Comparison of ENCODE assay signal across 5 cellular contexts in genomic region chr9:116750543-116750942, GRCh38.
"Had no signal": no experiment of that assay in that cellular context is flagged by ENCODE, and none has a peak within 500 bp of the region (broad histone marks: within the 10 kb centered on the region; RNA-seq: fewer than 3 reads in every experiment).

No MANE protein-coding gene starts in this region.

- H3K9me3 Mint-ChIP-seq: GM23338 had no signal

- H2AFZ ChIP-seq: GM23338 had no signal

- H3K4me2 ChIP-seq: GM23338 had no signal

- H3K4me3 ChIP-seq: GM23338, K562 had no signal

- H3K27ac Mint-ChIP-seq: GM23338 had no signal

- H3K4me3 Mint-ChIP-seq: GM23338, H9 had no signal

- DNase-seq: H9, HCEC 1CT, IMR-90 had no signal
